9 cellular contexts compared by ENCODE assay signal in the genomic region with DNA sequence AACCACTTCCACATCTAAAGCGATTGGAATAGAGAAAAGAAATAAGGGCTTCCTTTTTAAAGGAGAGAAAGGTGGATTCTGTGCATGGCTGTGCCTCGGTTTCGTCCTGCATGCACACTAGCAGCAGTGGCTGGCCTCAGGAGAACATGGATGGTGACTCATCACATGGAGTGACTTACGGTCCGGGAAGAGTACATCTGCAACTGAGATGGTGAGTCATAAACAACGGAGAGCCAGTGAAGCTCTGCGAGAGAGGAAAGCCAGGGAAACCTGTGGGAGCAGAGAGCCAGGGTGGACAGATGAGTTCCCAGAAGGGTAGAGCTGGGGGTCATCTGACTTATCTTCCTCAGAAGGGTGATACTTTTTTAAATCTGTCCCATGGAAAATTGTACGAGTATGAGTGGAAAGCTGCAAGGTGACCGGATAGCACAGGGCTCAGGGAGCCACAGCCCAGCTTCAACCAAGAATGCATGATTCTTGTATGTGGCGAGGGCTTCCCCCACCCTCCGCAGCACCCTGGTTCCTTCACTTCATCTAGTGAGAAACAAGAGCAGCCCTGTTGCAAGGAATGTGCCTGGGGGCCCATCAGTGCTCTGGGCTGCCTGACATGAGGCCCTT.
DNase-seq lines count a peak whose midpoint lies in the region; ATAC-seq, FAIRE-seq and TF ChIP-seq lines count a peak whose summit lies in the region.
"Had no signal": no experiment of that assay in that cellular context is flagged by ENCODE, and none has a peak within 500 bp of the region (broad histone marks: within the 10 kb centered on the region; RNA-seq: fewer than 3 reads in every experiment).

No MANE protein-coding gene starts in this region.

- no TSS peak for BruUV-seq in MCF 10A (replicated peaks; lab: Mats Ljungman, UMichigan)

- H3K9me3 Mint-ChIP-seq in MCF 10A (ENCODE audit: unreplicated experiment), result no peaks in the 10 kb centered on the region

- DNase-seq in HTR-8/SVneo (ENCODE audit: insufficient read length, low spot score) (peak; percentile 93), MCF 10A (ENCODE audit: unreplicated experiment) (peak; percentile 96), left lung (peak in 1 of 2 donors; percentile 56), urothelium cell line (ENCODE audit: low spot score) (peak; percentile 76), KG1 (lab: John Stamatoyannopoulos, UW) (no peak), NCI-H187 treated with DMSO at 0.1 percent for 48 hours (lab: John Stamatoyannopoulos, UW) (no peak)
- no peak for DNase-seq in stimulated activated CD4-positive, alpha-beta T cell treated with anti-CD3 and anti-CD28 coated beads, Interleukin-2, amount 100 ng/mL, for 48 hours
- DNase-seq: OCI-M1 had no signal

- H3K27me3 Mint-ChIP-seq in MCF 10A (ENCODE audit: insufficient read depth, unreplicated experiment), result no peaks in the 10 kb centered on the region

- no peak overlapping the region for H3K4me3 Mint-ChIP-seq in MCF 10A (ENCODE audit: unreplicated experiment)

- no peaks in the 10 kb centered on the region for H3K4me1 ChIP-seq in left lung

- FAIRE-seq in HTR-8/SVneo (lab: Jason Lieb, UNC), result peak; percentile 94
- FAIRE-seq in urothelium cell line (lab: Jason Lieb, UNC), result no peak

- H3K36me3 ChIP-seq in left lung, result no peaks in the 10 kb centered on the region
- H3K36me3 ChIP-seq: cardiac muscle cell had no signal

- H3K4me3 ChIP-seq in left lung, result no peak overlapping the region
- H3K4me3 ChIP-seq: cardiac muscle cell had no signal

- no peaks in the 10 kb centered on the region for H3K9me3 ChIP-seq in left lung

- POLR2A ChIA-PET in MCF 10A (lab: Yijun Ruan, JAX), result interaction anchor here (0.6 to 1.7 kb wide), 5 partner anchors 16 to 259 kb away, joined by 3 to 5 read pairs (median 3); a partner anchor contains a TSS

- no peaks in the 10 kb centered on the region for H3K36me3 Mint-ChIP-seq in MCF 10A (ENCODE audit: insufficient read depth, unreplicated experiment)

- H3K27ac ChIP-seq in left lung, result peak overlapping the region in 1 of 2 donors; percentile 53
- H3K27ac ChIP-seq: cardiac muscle cell had no signal

- ATAC-seq in left lung, result peak; percentile 80

- intact Hi-C loops in MCF 10A (cut with micrococcal nuclease) (loop anchor here (5.0 kb wide), 1 partner anchor 59 kb away; no protein-coding TSS in a partner anchor), left lung (cut with DNase I) (no loop called here)

- H3K4me1 Mint-ChIP-seq in MCF 10A (ENCODE audit: insufficient read depth, unreplicated experiment), result peaks cover 19% of the 10 kb centered on the region

- CTCF ChIA-PET in MCF 10A (lab: Yijun Ruan, JAX), result interaction anchor here (0.8 to 1.0 kb wide), 2 partner anchors 285 to 328 kb away, joined by 3 read pairs; no protein-coding TSS in a partner anchor

- no peak overlapping the region for H3K27ac Mint-ChIP-seq in MCF 10A (ENCODE audit: low read depth, unreplicated experiment)

- TF ChIP-seq CTCF in MCF 10A (IDR thresholded peaks at IDR 0.05; ENCODE audit: unreplicated experiment) (no peak), left lung (IDR thresholded peaks at IDR 0.05) (no peak)

- no peaks in the 10 kb centered on the region for H3K27me3 ChIP-seq in left lung
- H3K27me3 ChIP-seq: cardiac muscle cell had no signal

Comparison
In these comparisons a context has a peak if more than half of its experiments do, and no peak if none do; other contexts are left out.
1. DNase-seq: peak in HTR-8/SVneo (single experiment), MCF 10A (single experiment) and urothelium cell line (single experiment); none in stimulated activated CD4-positive, alpha-beta T cell treated with anti-CD3 and anti-CD28 coated beads, Interleukin-2, amount 100 ng/mL, for 48 hours (0 of 2), KG1 (single experiment) and NCI-H187 treated with DMSO at 0.1 percent for 48 hours (single experiment).